In genomic region chr12:113040722-113041168, GRCh38 we compare ENCODE assay signal across 9 cellular contexts. TPM values are rescaled to one million over a fixed set of nuclear protein-coding genes. Genes with fewer than 3 reads are reported as not detected.
DNase-seq lines count a peak whose midpoint lies in the region; ATAC-seq and TF ChIP-seq lines count a peak whose summit lies in the region.
"Had no signal": no experiment of that assay in that cellular context is flagged by ENCODE, and none has a peak within 500 bp of the region (broad histone marks: within the 10 kb centered on the region; RNA-seq: fewer than 3 reads in every experiment).

No MANE protein-coding gene starts in this region.

- H3K4me1 ChIP-seq in psoas muscle, result no peaks in the 10 kb centered on the region

- peak in 3 of 4 donors; percentile 85 to 90 (median 87) for ATAC-seq in psoas muscle
- no peak for ATAC-seq in GM18907 (IDR thresholded peaks at IDR 0.05; ENCODE audit: unreplicated experiment)
- no peak for ATAC-seq in HG03025 (IDR thresholded peaks at IDR 0.05; ENCODE audit: low FRiP score, unreplicated experiment)

- TF ChIP-seq CTCF in foreskin fibroblast (IDR thresholded peaks at IDR 0.05; ENCODE audit: low read depth, low read length) (no peak), psoas muscle (IDR thresholded peaks at IDR 0.05) (no peak)

- H3K36me3 ChIP-seq in psoas muscle (ENCODE audit: insufficient read depth in 1 of 2, low read depth in 1 of 2), result no peaks in the 10 kb centered on the region

- H3K27me3 ChIP-seq in psoas muscle (ENCODE audit: insufficient read depth in 3 of 3, low read length in 2 of 3), result peaks cover 0 to 9% (median 2%) of the 10 kb centered on the region in 3 donors

- peak; percentile 84 for DNase-seq in EL
- DNase-seq in RKO (ENCODE audit: low spot score), result peak; percentile 58
- DNase-seq in foreskin fibroblast, result peak; percentile 85 to 89
- DNase-seq in psoas muscle, result peak; percentile 76 to 87
- no peak for DNase-seq in NCI-H524 treated with DMSO at 0.1 percent for 48 hours (lab: John Stamatoyannopoulos, UW)
- no peak for DNase-seq in pons (ENCODE audit: low spot score)
- DNase-seq: SHP77 treated with DMSO at 0.1 percent for 48 hours had no signal

- H3K9me3 ChIP-seq in psoas muscle, result no peaks in the 10 kb centered on the region

- intact Hi-C loops in psoas muscle (cut with DNase I), result no loop called here

- WGBS in psoas muscle, 3 donors, result 29 to 48% (median 41%) methylated on average over 6 of the region's 6 CpGs

- H3K4me3 ChIP-seq in foreskin fibroblast (ENCODE audit: low read depth in 1 of 2, low read length in 2 of 2), result no peak overlapping the region
- H3K4me3 ChIP-seq in psoas muscle, result no peak overlapping the region

- H3K27ac ChIP-seq in psoas muscle, result no peak overlapping the region

RNA-seq across cellular contexts. Expression of gene DTX1, which starts 15.8 kb away (rescaled TPM):
- 1 to 10 TPM in 2 of 4 donors, under 1 TPM in 2; 0.49 to 2.4 (median 1.2) TPM for total RNA-seq in psoas muscle
- polyA plus RNA-seq in psoas muscle, result under 1 TPM; 0.59 to 0.86 (median 0.69) TPM

Comparison
In these comparisons a context has a peak if more than half of its experiments do, and no peak if none do; other contexts are left out.
1. DNase-seq: peak in EL (single experiment), RKO (single experiment), foreskin fibroblast (2 of 2) and psoas muscle (2 of 2); none in NCI-H524 treated with DMSO at 0.1 percent for 48 hours (single experiment) and pons (single experiment).
2. ATAC-seq: peak in psoas muscle (3 of 4); none in GM18907 (single experiment) and HG03025 (single experiment).